ENCODE assay signal across 1 cellular context in the genomic region with DNA sequence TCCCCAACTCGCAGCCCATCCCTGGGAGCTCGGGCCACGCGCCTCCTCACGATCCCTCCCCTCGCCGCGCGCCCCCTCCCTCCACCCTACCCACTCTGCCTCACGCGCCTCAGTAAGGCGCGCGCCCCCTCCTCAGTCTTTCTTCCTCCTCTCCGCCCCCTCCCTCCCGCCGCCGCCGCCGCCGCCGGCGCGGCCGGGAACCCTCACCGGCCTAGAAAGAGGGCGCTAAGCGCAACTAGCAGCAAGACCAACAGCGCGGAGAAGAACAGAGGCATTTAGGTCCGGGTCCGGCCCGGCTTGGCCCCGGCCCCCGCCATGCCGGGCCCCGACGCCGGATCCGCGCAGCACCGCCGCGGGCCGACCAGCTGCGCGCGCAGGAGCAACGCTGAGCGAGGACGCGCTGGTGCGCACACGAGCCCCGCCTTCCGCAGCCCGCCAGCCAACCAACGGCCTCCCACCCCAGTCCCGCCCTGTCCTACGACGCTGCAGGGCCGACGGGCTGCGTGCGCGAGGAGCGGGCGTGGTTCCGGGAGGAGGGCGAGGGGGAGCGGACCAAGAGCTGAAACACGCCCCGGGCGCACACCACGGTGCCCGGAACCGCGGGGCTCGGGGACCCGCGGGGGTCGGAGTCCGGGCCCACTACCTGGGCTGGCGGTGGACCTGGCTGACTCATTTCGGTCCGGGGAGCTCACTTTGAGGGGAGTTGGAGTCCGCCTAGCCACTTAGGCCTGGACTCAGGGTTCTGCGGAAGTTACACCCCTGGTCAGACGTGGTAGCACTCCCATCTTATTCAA.
TF ChIP-seq lines count a peak whose summit lies in the region.

A gene (minus strand): TSS at position 377 of the 794 bp plus-strand sequence. CDS start 102 bp downstream, at position 275.

TF ChIP-seq in K562, 482 proteins besides CTCF, POLR2A, EP300 and RAD21 (continued from another document and continues in another):
- TF ChIP-seq MBD2 (IDR thresholded peaks at IDR 0.05; ENCODE audit: borderline replicate concordance, low read depth), result peak; percentile 61; the same call in 1 of the 2 replicates
- TF ChIP-seq ZNF217 (CRISPR knock-in tag; IDR thresholded peaks at IDR 0.05), result no peak
- TF ChIP-seq EP400 (IDR thresholded peaks at IDR 0.05), result peak; percentile 89
- TF ChIP-seq, protein P1, sequence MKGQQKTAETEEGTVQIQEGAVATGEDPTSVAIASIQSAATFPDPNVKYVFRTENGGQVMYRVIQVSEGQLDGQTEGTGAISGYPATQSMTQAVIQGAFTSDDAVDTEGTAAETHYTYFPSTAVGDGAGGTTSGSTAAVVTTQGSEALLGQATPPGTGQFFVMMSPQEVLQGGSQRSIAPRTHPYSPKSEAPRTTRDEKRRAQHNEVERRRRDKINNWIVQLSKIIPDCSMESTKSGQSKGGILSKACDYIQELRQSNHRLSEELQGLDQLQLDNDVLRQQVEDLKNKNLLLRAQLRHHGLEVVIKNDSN (CRISPR knock-in tag; IDR thresholded peaks at IDR 0.05), result peak; percentile 26; the same call in 1 of the 2 replicates
- peak; percentile 89 for TF ChIP-seq CREB1 (IDR thresholded peaks at IDR 0.05)
- peak; percentile 91 for TF ChIP-seq CREB1 (CRISPR knock-in tag; IDR thresholded peaks at IDR 0.05)
- 0 out of 2 replicates have a peak, but pooled peaks have one; percentile 29 for TF ChIP-seq FOXP1 (CRISPR knock-in tag; IDR thresholded peaks at IDR 0.05)
- TF ChIP-seq, protein P2, sequence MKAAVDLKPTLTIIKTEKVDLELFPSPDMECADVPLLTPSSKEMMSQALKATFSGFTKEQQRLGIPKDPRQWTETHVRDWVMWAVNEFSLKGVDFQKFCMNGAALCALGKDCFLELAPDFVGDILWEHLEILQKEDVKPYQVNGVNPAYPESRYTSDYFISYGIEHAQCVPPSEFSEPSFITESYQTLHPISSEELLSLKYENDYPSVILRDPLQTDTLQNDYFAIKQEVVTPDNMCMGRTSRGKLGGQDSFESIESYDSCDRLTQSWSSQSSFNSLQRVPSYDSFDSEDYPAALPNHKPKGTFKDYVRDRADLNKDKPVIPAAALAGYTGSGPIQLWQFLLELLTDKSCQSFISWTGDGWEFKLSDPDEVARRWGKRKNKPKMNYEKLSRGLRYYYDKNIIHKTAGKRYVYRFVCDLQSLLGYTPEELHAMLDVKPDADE (conservative IDR thresholded peaks at IDR 0.05; ENCODE audit: control insufficient read depth, low read depth, low read length), result peak; percentile 85; the same call in 1 of the 2 replicates
- no peak for TF ChIP-seq ZNF274 (IDR thresholded peaks at IDR 0.05; ENCODE audit: borderline replicate concordance, low read depth, low read length)
- TF ChIP-seq PTBP1 (IDR thresholded peaks at IDR 0.05; ENCODE audit: low read depth, low read length), result no peak
- peak; percentile 70 for TF ChIP-seq SAP30 (IDR thresholded peaks at IDR 0.05; ENCODE audit: borderline replicate concordance, insufficient read depth, low read depth, low read length, poor library complexity, severe bottlenecking)
- TF ChIP-seq LARP7 (IDR thresholded peaks at IDR 0.05), result peak; percentile 61; the same call in 1 of the 2 replicates
- no peak for TF ChIP-seq NR3C1 (CRISPR knock-in tag; IDR thresholded peaks at IDR 0.05)
- TF ChIP-seq MTA1 (IDR thresholded peaks at IDR 0.05; ENCODE audit: borderline replicate concordance), result peak; percentile 71
- TF ChIP-seq PHF20 (IDR thresholded peaks at IDR 0.05; ENCODE audit: partially characterized antibody), result peak; percentile 89
- peak; percentile 79 for TF ChIP-seq ZEB2 (IDR thresholded peaks at IDR 0.05)
- TF ChIP-seq ZNF212 (CRISPR knock-in tag; IDR thresholded peaks at IDR 0.05), result no peak
- TF ChIP-seq MED1 (CRISPR knock-in tag; IDR thresholded peaks at IDR 0.05; ENCODE audit: borderline replicate concordance), result no peak
- TF ChIP-seq PPARD (CRISPR knock-in tag; IDR thresholded peaks at IDR 0.05), result no peak
- TF ChIP-seq ZBTB7A (IDR thresholded peaks at IDR 0.05; ENCODE audit: borderline replicate concordance, control insufficient read depth, low read depth, low read length), result peak; percentile 86; the same call in 1 of the 2 replicates
- peak; percentile 64; the same call in 1 of the 2 replicates for TF ChIP-seq TOE1 (IDR thresholded peaks at IDR 0.05; ENCODE audit: borderline replicate concordance)
- no peak for TF ChIP-seq TOE1 (CRISPR knock-in tag; IDR thresholded peaks at IDR 0.05; ENCODE audit: borderline replicate concordance, low read depth)
- peak; percentile 83 for TF ChIP-seq ATF1 (CRISPR knock-in tag; IDR thresholded peaks at IDR 0.05)
- peak; percentile 91 for TF ChIP-seq ATF1 (tag; IDR thresholded peaks at IDR 0.05)
- TF ChIP-seq MYC (IDR thresholded peaks at IDR 0.05; ENCODE audit: low read depth, low read length), result peak; percentile 91
- TF ChIP-seq MYC (CRISPR knock-in tag; IDR thresholded peaks at IDR 0.05; ENCODE audit: borderline replicate concordance, low read depth), result peak; percentile 51; the same call in 1 of the 2 replicates
- no peak for TF ChIP-seq ZNF668 (CRISPR knock-in tag; IDR thresholded peaks at IDR 0.05)
- TF ChIP-seq ZFP36 (IDR thresholded peaks at IDR 0.05; ENCODE audit: low read depth, low read length, partially characterized antibody), result no peak
- no peak for TF ChIP-seq ZBTB1 (CRISPR knock-in tag; IDR thresholded peaks at IDR 0.05; ENCODE audit: borderline replicate concordance, low read depth)
- no peak for TF ChIP-seq SNIP1 (IDR thresholded peaks at IDR 0.05; ENCODE audit: low read depth)
- no peak for TF ChIP-seq ZKSCAN3 (CRISPR knock-in tag; IDR thresholded peaks at IDR 0.05)
- no peak for TF ChIP-seq ZFP1 (CRISPR knock-in tag; IDR thresholded peaks at IDR 0.05)
- TF ChIP-seq, protein P3, sequence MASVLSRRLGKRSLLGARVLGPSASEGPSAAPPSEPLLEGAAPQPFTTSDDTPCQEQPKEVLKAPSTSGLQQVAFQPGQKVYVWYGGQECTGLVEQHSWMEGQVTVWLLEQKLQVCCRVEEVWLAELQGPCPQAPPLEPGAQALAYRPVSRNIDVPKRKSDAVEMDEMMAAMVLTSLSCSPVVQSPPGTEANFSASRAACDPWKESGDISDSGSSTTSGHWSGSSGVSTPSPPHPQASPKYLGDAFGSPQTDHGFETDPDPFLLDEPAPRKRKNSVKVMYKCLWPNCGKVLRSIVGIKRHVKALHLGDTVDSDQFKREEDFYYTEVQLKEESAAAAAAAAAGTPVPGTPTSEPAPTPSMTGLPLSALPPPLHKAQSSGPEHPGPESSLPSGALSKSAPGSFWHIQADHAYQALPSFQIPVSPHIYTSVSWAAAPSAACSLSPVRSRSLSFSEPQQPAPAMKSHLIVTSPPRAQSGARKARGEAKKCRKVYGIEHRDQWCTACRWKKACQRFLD (CRISPR knock-in tag; IDR thresholded peaks at IDR 0.05), result peak; percentile 79
- 0 out of 2 replicates have a peak, but pooled peaks have one; percentile 48 for TF ChIP-seq OTX1 (CRISPR knock-in tag; IDR thresholded peaks at IDR 0.05)
- TF ChIP-seq ZNF384 (IDR thresholded peaks at IDR 0.05; ENCODE audit: low read depth, low read length), result peak; percentile 36; the same call in 1 of the 2 replicates
- 0 out of 2 replicates have a peak, but pooled peaks have one; percentile 19 for TF ChIP-seq ZNF24 (IDR thresholded peaks at IDR 0.05)
- TF ChIP-seq ZNF324 (CRISPR knock-in tag; IDR thresholded peaks at IDR 0.05), result no peak
- peak; percentile 31; the same call in 1 of the 2 replicates for TF ChIP-seq ZKSCAN1 (IDR thresholded peaks at IDR 0.05; ENCODE audit: low read depth, low read length)
- TF ChIP-seq, protein P4, sequence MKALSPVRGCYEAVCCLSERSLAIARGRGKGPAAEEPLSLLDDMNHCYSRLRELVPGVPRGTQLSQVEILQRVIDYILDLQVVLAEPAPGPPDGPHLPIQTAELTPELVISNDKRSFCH (CRISPR knock-in tag; IDR thresholded peaks at IDR 0.05), result no peak
- TF ChIP-seq, protein P4 (tag; IDR thresholded peaks at IDR 0.05), result no peak
- TF ChIP-seq, protein P5, sequence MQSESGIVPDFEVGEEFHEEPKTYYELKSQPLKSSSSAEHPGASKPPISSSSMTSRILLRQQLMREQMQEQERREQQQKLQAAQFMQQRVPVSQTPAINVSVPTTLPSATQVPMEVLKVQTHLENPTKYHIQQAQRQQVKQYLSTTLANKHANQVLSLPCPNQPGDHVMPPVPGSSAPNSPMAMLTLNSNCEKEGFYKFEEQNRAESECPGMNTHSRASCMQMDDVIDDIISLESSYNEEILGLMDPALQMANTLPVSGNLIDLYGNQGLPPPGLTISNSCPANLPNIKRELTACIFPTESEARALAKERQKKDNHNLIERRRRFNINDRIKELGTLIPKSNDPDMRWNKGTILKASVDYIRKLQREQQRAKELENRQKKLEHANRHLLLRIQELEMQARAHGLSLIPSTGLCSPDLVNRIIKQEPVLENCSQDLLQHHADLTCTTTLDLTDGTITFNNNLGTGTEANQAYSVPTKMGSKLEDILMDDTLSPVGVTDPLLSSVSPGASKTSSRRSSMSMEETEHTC (IDR thresholded peaks at IDR 0.05), result no peak
- no peak for TF ChIP-seq ZFP30 (CRISPR knock-in tag; IDR thresholded peaks at IDR 0.05; ENCODE audit: borderline replicate concordance)
- TF ChIP-seq GTF2E2 (tag; IDR thresholded peaks at IDR 0.05), result no peak
- no peak for TF ChIP-seq SMARCA5 (IDR thresholded peaks at IDR 0.05)
- TF ChIP-seq ZNF263 (CRISPR knock-in tag; IDR thresholded peaks at IDR 0.05; ENCODE audit: borderline replicate concordance), result peak; percentile 96
- no peak for TF ChIP-seq POLR3A (IDR thresholded peaks at IDR 0.05; ENCODE audit: borderline replicate concordance, extremely low read depth, insufficient read depth, insufficient read length)
- TF ChIP-seq, protein P6, sequence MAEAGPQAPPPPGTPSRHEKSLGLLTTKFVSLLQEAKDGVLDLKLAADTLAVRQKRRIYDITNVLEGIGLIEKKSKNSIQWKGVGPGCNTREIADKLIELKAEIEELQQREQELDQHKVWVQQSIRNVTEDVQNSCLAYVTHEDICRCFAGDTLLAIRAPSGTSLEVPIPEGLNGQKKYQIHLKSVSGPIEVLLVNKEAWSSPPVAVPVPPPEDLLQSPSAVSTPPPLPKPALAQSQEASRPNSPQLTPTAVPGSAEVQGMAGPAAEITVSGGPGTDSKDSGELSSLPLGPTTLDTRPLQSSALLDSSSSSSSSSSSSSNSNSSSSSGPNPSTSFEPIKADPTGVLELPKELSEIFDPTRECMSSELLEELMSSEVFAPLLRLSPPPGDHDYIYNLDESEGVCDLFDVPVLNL (CRISPR knock-in tag; IDR thresholded peaks at IDR 0.05; ENCODE audit: low read depth), result no peak
- TF ChIP-seq MTF1 (CRISPR knock-in tag; IDR thresholded peaks at IDR 0.05; ENCODE audit: borderline replicate concordance), result no peak
- TF ChIP-seq, protein P7, sequence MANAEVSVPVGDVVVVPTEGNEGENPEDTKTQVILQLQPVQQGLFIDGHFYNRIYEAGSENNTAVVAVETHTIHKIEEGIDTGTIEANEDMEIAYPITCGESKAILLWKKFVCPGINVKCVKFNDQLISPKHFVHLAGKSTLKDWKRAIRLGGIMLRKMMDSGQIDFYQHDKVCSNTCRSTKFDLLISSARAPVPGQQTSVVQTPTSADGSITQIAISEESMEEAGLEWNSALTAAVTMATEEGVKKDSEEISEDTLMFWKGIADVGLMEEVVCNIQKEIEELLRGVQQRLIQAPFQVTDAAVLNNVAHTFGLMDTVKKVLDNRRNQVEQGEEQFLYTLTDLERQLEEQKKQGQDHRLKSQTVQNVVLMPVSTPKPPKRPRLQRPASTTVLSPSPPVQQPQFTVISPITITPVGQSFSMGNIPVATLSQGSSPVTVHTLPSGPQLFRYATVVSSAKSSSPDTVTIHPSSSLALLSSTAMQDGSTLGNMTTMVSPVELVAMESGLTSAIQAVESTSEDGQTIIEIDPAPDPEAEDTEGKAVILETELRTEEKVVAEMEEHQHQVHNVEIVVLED (CRISPR knock-in tag; IDR thresholded peaks at IDR 0.05), result peak; percentile 92
- peak; percentile 24 for TF ChIP-seq NFYB (IDR thresholded peaks at IDR 0.05; ENCODE audit: extremely low read depth, insufficient read length)
- peak; percentile 78 to 84; a peak in 3 of 4 replicates for TF ChIP-seq SIN3A (IDR thresholded peaks at IDR 0.05; ENCODE audit: borderline replicate concordance in 2 of 2, control insufficient read depth in 1 of 2, low read depth in 2 of 2, low read length in 2 of 2)
- TF ChIP-seq TSC22D4 (tag; IDR thresholded peaks at IDR 0.05), result no peak
- TF ChIP-seq CC2D1A (IDR thresholded peaks at IDR 0.05), result no peak
- 0 out of 2 replicates have a peak, but pooled peaks have one; percentile 19 for TF ChIP-seq SMARCC2 (IDR thresholded peaks at IDR 0.05; ENCODE audit: low read depth)
- TF ChIP-seq MYBL2 (IDR thresholded peaks at IDR 0.05; ENCODE audit: low read depth), result no peak
- TF ChIP-seq MYBL2 (CRISPR knock-in tag; IDR thresholded peaks at IDR 0.05; ENCODE audit: borderline replicate concordance), result no peak
- TF ChIP-seq SMAD4 (CRISPR knock-in tag; conservative IDR thresholded peaks at IDR 0.05), result peak; percentile 63
- TF ChIP-seq JUND (IDR thresholded peaks at IDR 0.05; ENCODE audit: borderline replicate concordance, low read depth, low read length), result peak; percentile 64
- peak; percentile 9; the same call in 1 of the 3 replicates for TF ChIP-seq JUND (tag; IDR thresholded peaks at IDR 0.05; ENCODE audit: borderline replicate concordance, low read depth, low read length)
- TF ChIP-seq XRCC5 (IDR thresholded peaks at IDR 0.05; ENCODE audit: low read depth, low read length), result 0 out of 2 replicates have a peak, but pooled peaks have one; percentile 15
- TF ChIP-seq RBM22 (IDR thresholded peaks at IDR 0.05; ENCODE audit: low read depth, low read length, poor library complexity, severe bottlenecking), result peak; percentile 77
- no peak for TF ChIP-seq FOXJ3 (CRISPR knock-in tag; IDR thresholded peaks at IDR 0.05)
- TF ChIP-seq, protein P8, sequence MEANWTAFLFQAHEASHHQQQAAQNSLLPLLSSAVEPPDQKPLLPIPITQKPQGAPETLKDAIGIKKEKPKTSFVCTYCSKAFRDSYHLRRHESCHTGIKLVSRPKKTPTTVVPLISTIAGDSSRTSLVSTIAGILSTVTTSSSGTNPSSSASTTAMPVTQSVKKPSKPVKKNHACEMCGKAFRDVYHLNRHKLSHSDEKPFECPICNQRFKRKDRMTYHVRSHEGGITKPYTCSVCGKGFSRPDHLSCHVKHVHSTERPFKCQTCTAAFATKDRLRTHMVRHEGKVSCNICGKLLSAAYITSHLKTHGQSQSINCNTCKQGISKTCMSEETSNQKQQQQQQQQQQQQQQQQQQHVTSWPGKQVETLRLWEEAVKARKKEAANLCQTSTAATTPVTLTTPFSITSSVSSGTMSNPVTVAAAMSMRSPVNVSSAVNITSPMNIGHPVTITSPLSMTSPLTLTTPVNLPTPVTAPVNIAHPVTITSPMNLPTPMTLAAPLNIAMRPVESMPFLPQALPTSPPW (CRISPR knock-in tag; IDR thresholded peaks at IDR 0.05), result peak; percentile 94
- TF ChIP-seq ZC3H11A (IDR thresholded peaks at IDR 0.05; ENCODE audit: low read depth, low read length), result no peak; the same call in 1 of the 2 replicates
- TF ChIP-seq GTF2A2 (tag; IDR thresholded peaks at IDR 0.05), result no peak
